In genomic region chr12:31897791-31898503, GRCh38 we compare ENCODE assay signal across 8 cellular contexts.
DNase-seq lines count a peak whose midpoint lies in the region; ATAC-seq and TF ChIP-seq lines count a peak whose summit lies in the region.

No MANE protein-coding gene starts in this region.

- peak overlapping the region; percentile 99 for H3K27ac Mint-ChIP-seq in activated T-helper 17 cell treated with anti-CD3 and anti-CD28 coated beads, Interleukin-2, amount 50 U/mL, for 72 hours

- in situ Hi-C loops in GM13976 (cut with MboI; ENCODE audit: low sequenced_read_pairs, unreplicated experiment) = no loop called here

- H3K4me3 Mint-ChIP-seq in activated T-helper 17 cell treated with anti-CD3 and anti-CD28 coated beads, Interleukin-2, amount 50 U/mL, for 72 hours = peak overlapping the region; percentile 82

- H3K27me3 Mint-ChIP-seq in activated T-helper 17 cell treated with anti-CD3 and anti-CD28 coated beads, Interleukin-2, amount 50 U/mL, for 72 hours = no peaks in the 10 kb centered on the region

- peak; percentile 47 for DNase-seq in DMS79 treated with DMSO at 0.1 percent for 48 hours (lab: John Stamatoyannopoulos, UW)
- no peak for DNase-seq in DMS79 (lab: John Stamatoyannopoulos, UW)
- peak; percentile 83 for DNase-seq in NCI-H2029 (lab: John Stamatoyannopoulos, UW)
- DNase-seq in left lobe of liver (ENCODE audit: low spot score) = no peak
- no peak for DNase-seq in GM13976 (ENCODE audit: low spot score)

- ATAC-seq in activated T-helper 17 cell treated with anti-CD3 and anti-CD28 coated beads, Interleukin-2, amount 50 U/mL, for 72 hours (replicated peaks) = no peak
- peak; percentile 45 for ATAC-seq in left lobe of liver
- no peak for ATAC-seq in GM21367 (IDR thresholded peaks at IDR 0.05; ENCODE audit: unreplicated experiment)
- ATAC-seq in GM18520 (IDR thresholded peaks at IDR 0.05; ENCODE audit: unreplicated experiment) = no peak

- H3K36me3 Mint-ChIP-seq in activated T-helper 17 cell treated with anti-CD3 and anti-CD28 coated beads, Interleukin-2, amount 50 U/mL, for 72 hours (ENCODE audit: low read depth) = peaks cover 25% of the 10 kb centered on the region

- no peak for TF ChIP-seq CTCF in GM13976 (IDR thresholded peaks at IDR 0.05; ENCODE audit: borderline replicate concordance, control extremely low read depth, extremely low read depth, insufficient read depth, missing control alignments)

- peaks cover 29% of the 10 kb centered on the region for H3K4me1 Mint-ChIP-seq in activated T-helper 17 cell treated with anti-CD3 and anti-CD28 coated beads, Interleukin-2, amount 50 U/mL, for 72 hours

- H3K9me3 Mint-ChIP-seq in activated T-helper 17 cell treated with anti-CD3 and anti-CD28 coated beads, Interleukin-2, amount 50 U/mL, for 72 hours = peaks cover 27% of the 10 kb centered on the region

Comparison
In these comparisons a context has a peak if more than half of its experiments do, and no peak if none do; other contexts are left out.
1. DNase-seq: peak in DMS79 treated with DMSO at 0.1 percent for 48 hours (single experiment) and NCI-H2029 (single experiment); none in DMS79 (single experiment), left lobe of liver (single experiment) and GM13976 (single experiment).